15 cellular contexts compared by ENCODE assay signal in genomic region chr22:17091851-17092250, GRCh38. TPM values are rescaled to one million over a fixed set of nuclear protein-coding genes. Genes with fewer than 3 reads are reported as not detected.
DNase-seq lines count a peak whose midpoint lies in the region; ATAC-seq and TF ChIP-seq lines count a peak whose summit lies in the region.
"Had no signal": no experiment of that assay in that cellular context is flagged by ENCODE, and none has a peak within 500 bp of the region (broad histone marks: within the 10 kb centered on the region; RNA-seq: fewer than 3 reads in every experiment).

No MANE protein-coding gene starts in this region.

- peaks cover 6% of the 10 kb centered on the region; the same call in 1 of the 2 replicates for H3F3A ChIP-seq in GM23338 (replicated peaks; ENCODE audit: low read depth)

- H4K20me1 ChIP-seq in GM23338 (replicated peaks; ENCODE audit: insufficient read depth) = peaks cover 10% of the 10 kb centered on the region; the same call in 1 of the 2 replicates

- H3K27ac Mint-ChIP-seq in activated T-cell treated with anti-CD3 and anti-CD28 coated beads, Interleukin-2, amount 50 U/mL, for 24 hours = peak overlapping the region; percentile 29
- H3K27ac Mint-ChIP-seq in GM23338 (no peak overlapping the region), endodermal cell (no peak overlapping the region)

- H3K36me3 Mint-ChIP-seq in activated T-cell treated with anti-CD3 and anti-CD28 coated beads, Interleukin-2, amount 50 U/mL, for 24 hours (ENCODE audit: low read depth) = peaks cover 9% of the 10 kb centered on the region
- H3K36me3 Mint-ChIP-seq in GM23338 (ENCODE audit: low read depth) = no peaks in the 10 kb centered on the region
- peaks cover under 1% of the 10 kb centered on the region for H3K36me3 Mint-ChIP-seq in endodermal cell (ENCODE audit: low read depth)

- no peak for TF ChIP-seq POLR2A in sigmoid colon (IDR thresholded peaks at IDR 0.05)

- no peaks in the 10 kb centered on the region for H3K9me3 ChIP-seq in endodermal cell (ENCODE audit: control insufficient read depth, low read length)
- H3K9me3 ChIP-seq in sigmoid colon = no peaks in the 10 kb centered on the region

- intact Hi-C loops in sigmoid colon (cut with DNase I) = no loop called here
- intact Hi-C loops in left ventricle myocardium superior (cut with micrococcal nuclease) = no loop called here

- TF ChIP-seq CTCF in GM23338 (conservative IDR thresholded peaks at IDR 0.05; ENCODE audit: low read depth in 2 of 2) (no peak), endodermal cell (conservative IDR thresholded peaks at IDR 0.05) (no peak), sigmoid colon (IDR thresholded peaks at IDR 0.05) (no peak)

- no peaks in the 10 kb centered on the region for H3K27me3 Mint-ChIP-seq in activated T-cell treated with anti-CD3 and anti-CD28 coated beads, Interleukin-2, amount 50 U/mL, for 24 hours
- H3K27me3 Mint-ChIP-seq in GM23338 (ENCODE audit: insufficient read depth, low read depth, poor library complexity) (peaks cover 8% of the 10 kb centered on the region), endodermal cell (ENCODE audit: insufficient read depth) (peaks cover 2% of the 10 kb centered on the region)

- H3K4me1 ChIP-seq in GM23338 (ENCODE audit: insufficient read depth) (peaks cover 14% of the 10 kb centered on the region), endodermal cell (ENCODE audit: control insufficient read depth, insufficient read depth, low read length) (peaks cover 3% of the 10 kb centered on the region), sigmoid colon (peaks cover 0 to 1% (median 0%) of the 10 kb centered on the region in 4 donors)

- ATAC-seq in GM23338 (peak; percentile 64), HG03432 (IDR thresholded peaks at IDR 0.05; ENCODE audit: unreplicated experiment) (no peak), left ventricle myocardium superior (no peak)
- ATAC-seq: Panc1 had no signal

- peaks cover 83% of the 10 kb centered on the region for H3K4me1 Mint-ChIP-seq in activated T-cell treated with anti-CD3 and anti-CD28 coated beads, Interleukin-2, amount 50 U/mL, for 24 hours (ENCODE audit: low read depth)
- peaks cover 11% of the 10 kb centered on the region; the same call in 2 of the 3 replicates for H3K4me1 Mint-ChIP-seq in GM23338
- peaks cover 20% of the 10 kb centered on the region for H3K4me1 Mint-ChIP-seq in endodermal cell

- H3K9me2 ChIP-seq in GM23338 (ENCODE audit: insufficient read depth) = no peaks in the 10 kb centered on the region

- H3K36me3 ChIP-seq in GM23338 (ENCODE audit: insufficient read depth) = no peaks in the 10 kb centered on the region
- peaks cover 20% of the 10 kb centered on the region for H3K36me3 ChIP-seq in endodermal cell (ENCODE audit: control insufficient read depth, insufficient read depth, low read length)
- H3K36me3 ChIP-seq in sigmoid colon = no peaks in the 10 kb centered on the region

- peaks cover 5% of the 10 kb centered on the region; the same call in 1 of the 2 replicates for H3K27me3 ChIP-seq in GM23338 (ENCODE audit: insufficient read depth)
- H3K27me3 ChIP-seq in endodermal cell (ENCODE audit: control insufficient read depth, insufficient read depth, low read length, poor library complexity, severe bottlenecking) = no peaks in the 10 kb centered on the region
- no peaks in the 10 kb centered on the region for H3K27me3 ChIP-seq in sigmoid colon

- peaks cover 12% of the 10 kb centered on the region for H3K79me2 ChIP-seq in GM23338 (replicated peaks; ENCODE audit: insufficient read depth)

- H3K4me3 Mint-ChIP-seq in activated T-cell treated with anti-CD3 and anti-CD28 coated beads, Interleukin-2, amount 50 U/mL, for 24 hours = no peak overlapping the region
- H3K4me3 Mint-ChIP-seq in GM23338 = no peak overlapping the region
- H3K4me3 Mint-ChIP-seq in endodermal cell = no peak overlapping the region

- no peak overlapping the region for H3K4me3 ChIP-seq in GM23338
- H3K4me3 ChIP-seq in endodermal cell (ENCODE audit: low read length) = no peak overlapping the region
- no peak overlapping the region for H3K4me3 ChIP-seq in sigmoid colon

- peak; percentile 14 for DNase-seq in activated T-cell treated with anti-CD3 and anti-CD28 coated beads, Interleukin-2, amount 50 U/mL, for 24 hours
- no peak for DNase-seq in activated T-cell treated with anti-CD3 and anti-CD28 coated beads, Interleukin-2, amount 50 U/mL, for 1 hour
- peak; percentile 42 for DNase-seq in GM23338 (ENCODE audit: low spot score)
- DNase-seq in endodermal cell = peak; percentile 56
- peak; percentile 62 for DNase-seq in sigmoid colon
- DNase-seq in left ventricle myocardium superior = no peak
- DNase-seq in NCI-H1105 treated with DMSO at 0.1 percent for 48 hours (lab: John Stamatoyannopoulos, UW) = no peak
- DNase-seq: 8988T, MM.1S, NCI-H187 treated with DMSO at 0.1 percent for 48 hours, NCI-H2171 treated with DMSO at 0.1 percent for 48 hours, Right ventricle myocardium superior had no signal

- H3K9me3 Mint-ChIP-seq in activated T-cell treated with anti-CD3 and anti-CD28 coated beads, Interleukin-2, amount 50 U/mL, for 24 hours = no peaks in the 10 kb centered on the region
- H3K9me3 Mint-ChIP-seq in GM23338 = no peaks in the 10 kb centered on the region
- no peaks in the 10 kb centered on the region for H3K9me3 Mint-ChIP-seq in endodermal cell

- H3K4me2 ChIP-seq in GM23338 = no peak overlapping the region

- no peak overlapping the region for H3K27ac ChIP-seq in GM23338 (ENCODE audit: low read depth)
- H3K27ac ChIP-seq in endodermal cell (ENCODE audit: low read depth, low read length) = no peak overlapping the region
- no peak overlapping the region for H3K27ac ChIP-seq in sigmoid colon

- 32 to 71% methylated on average over 2 to 4 of the region's 4 CpGs for WGBS in endodermal cell (ENCODE audit: insufficient coverage in 1 of 2, insufficient read length in 1 of 2), 2 experiments
- 68 to 73% methylated on average over 4 of the region's 4 CpGs for WGBS in sigmoid colon, 2 donors

- no peak for TF ChIP-seq EP300 in sigmoid colon (IDR thresholded peaks at IDR 0.05)

- no peak overlapping the region for H2AFZ ChIP-seq in GM23338

- no peak overlapping the region for H3K9ac ChIP-seq in endodermal cell (ENCODE audit: extremely low read depth, low read length, poor library complexity, severe bottlenecking)

RNA-seq across cellular contexts. Expression of gene IL17RA, which starts 7.1 kb away (rescaled TPM):
- 9.6 and 11.9 TPM in 2 replicates for total RNA-seq in GM23338 (2014; rRNA removed; shearing (Covaris generic))
- 3.2 TPM in 2 replicates for polyA plus RNA-seq in GM23338 (2016; fragmentation: Nextera tagmentation; extraction: Ambion mirVana)
- 10 to 100 TPM; 14.8 to 16.0 TPM for total RNA-seq in endodermal cell
- 5.2 TPM for polyA plus RNA-seq in endodermal cell (2013, experiment 1 of 2)
- polyA plus RNA-seq in endodermal cell (2013, experiment 2 of 2) = 7.0 TPM
- total RNA-seq in sigmoid colon = 1 to 10 TPM; 7.5 to 8.6 (median 8.4) TPM
- polyA plus RNA-seq in sigmoid colon = 10 to 100 TPM in 1 of 3 donors, 1 to 10 TPM in 2; 1.2 to 10.4 (median 3.9) TPM
- 10.1 TPM for total RNA-seq in left ventricle myocardium superior

RNA-seq across cellular contexts. Expression of gene TMEM121B, which starts 29.3 kb away (rescaled TPM):
- 6.4 and 7.2 TPM in 2 replicates for total RNA-seq in GM23338 (2014; rRNA removed; shearing (Covaris generic))
- 2.0 and 2.4 TPM in 2 replicates for polyA plus RNA-seq in GM23338 (2016; fragmentation: Nextera tagmentation; extraction: Ambion mirVana)
- 10 to 100 TPM in 1 of 2 donors, 1 to 10 TPM in 1; 8.9 to 10.9 TPM for total RNA-seq in endodermal cell
- 9.9 TPM for polyA plus RNA-seq in endodermal cell (2013, experiment 1 of 2)
- polyA plus RNA-seq in endodermal cell (2013, experiment 2 of 2) = 7.9 TPM
- total RNA-seq in sigmoid colon = under 1 TPM in 3 of 4 donors, not detected in 1; 0.36 to 0.54 (median 0.49) TPM
- polyA plus RNA-seq in sigmoid colon = under 1 TPM in 1 of 3 donors, not detected in 2; 0.17 TPM
- 1.7 TPM for total RNA-seq in left ventricle myocardium superior
- total RNA-seq: NCI-H460 had no signal

Comparison
In these comparisons a context has a peak if more than half of its experiments do, and no peak if none do; other contexts are left out.
1. DNase-seq: peak in activated T-cell treated with anti-CD3 and anti-CD28 coated beads, Interleukin-2, amount 50 U/mL, for 24 hours (single experiment), GM23338 (single experiment), endodermal cell (single experiment) and sigmoid colon (single experiment); none in activated T-cell treated with anti-CD3 and anti-CD28 coated beads, Interleukin-2, amount 50 U/mL, for 1 hour (single experiment), left ventricle myocardium superior (single experiment) and NCI-H1105 treated with DMSO at 0.1 percent for 48 hours (single experiment).